ENCODE assay signal across 23 cellular contexts in genomic region chr15:65147902-65148301, GRCh38.
"Had no signal": no experiment of that assay in that cellular context is flagged by ENCODE, and none has a peak within 500 bp of the region (broad histone marks: within the 10 kb centered on the region; RNA-seq: fewer than 3 reads in every experiment).

No MANE protein-coding gene starts in this region.

- H3K9me3 ChIP-seq: MG63, SJSA1 had no signal

- ATAC-seq: HepG2 had no signal

- H3K27ac ChIP-seq: SJSA1, SK-N-MC had no signal

- DNase-seq: IMR-90, Karpas-422, KG1, MG63, NCI-H1092, NCI-H1105 treated with DMSO at 0.1 percent for 48 hours, NCI-H1417 treated with DMSO at 0.1 percent for 48 hours, NCI-H187, NCI-H2029, NCI-H2081 treated with DMSO at 0.1 percent for 48 hours, NCI-H2171, NCI-H226, NCI-H446, NCI-H510A, NCI-H524 treated with DMSO at 0.1 percent for 48 hours, NCI-H69, NCI-H774, Right ventricle myocardium superior, RPMI8226, SIG-M5 had no signal

- H3K4me3 ChIP-seq: MG63, SJSA1, SK-N-MC had no signal

- H3K27me3 ChIP-seq: MG63, SJSA1 had no signal

- H3K4me1 ChIP-seq: SJSA1 had no signal
